Comparison of ENCODE assay signal across 10 cellular contexts in genomic region chr14:55277972-55278740, GRCh38. TPM values are rescaled to one million over a fixed set of nuclear protein-coding genes. Genes with fewer than 3 reads are reported as not detected.
DNase-seq lines count a peak whose midpoint lies in the region; ATAC-seq and TF ChIP-seq lines count a peak whose summit lies in the region.
"Had no signal": no experiment of that assay in that cellular context is flagged by ENCODE, and none has a peak within 500 bp of the region (broad histone marks: within the 10 kb centered on the region; RNA-seq: fewer than 3 reads in every experiment).

No MANE protein-coding gene starts in this region.

- in situ Hi-C loops in GM23248 (cut with MboI) = no loop called here

- peak; percentile 84 for DNase-seq in GM12865 (ENCODE audit: low read depth)
- DNase-seq in dermis blood vessel endothelial cell = peak; percentile 58
- no peak for DNase-seq in GM23248
- DNase-seq in UCSD-AML1 (lab: John Stamatoyannopoulos, UW; ENCODE audit: unreplicated experiment) = no peak
- DNase-seq in C1 segment of cervical spinal cord (lab: John Stamatoyannopoulos, UW) = no peak
- no peak for DNase-seq in stimulated activated CD4-positive, alpha-beta T cell treated with anti-CD3 and anti-CD28 coated beads, Interleukin-4, amount 100 ng/mL, for 24 hours

- no peaks in the 10 kb centered on the region for H3K9me2 ChIP-seq in GM23248 (ENCODE audit: insufficient read depth)

- TF ChIP-seq CTCF in GM12865 (IDR thresholded peaks at IDR 0.05; ENCODE audit: insufficient read depth, low read depth, low read length, missing control alignments) = no peak

- H3K9me3 ChIP-seq in GM23248 (ENCODE audit: low read depth) = no peaks in the 10 kb centered on the region

- H3K27me3 ChIP-seq in GM23248 (replicated peaks; ENCODE audit: insufficient read depth) = no peaks in the 10 kb centered on the region

- H3K4me1 ChIP-seq in GM23248 (ENCODE audit: insufficient read depth) = peaks cover 14% of the 10 kb centered on the region

- WGBS in GM23248 (ENCODE audit: low coverage in 1 of 2, low lambda C conversion rate in 2 of 2, missing lambda C conversion rate in 2 of 2), 2 experiments = 97 to 100% methylated on average over 6 of the region's 6 CpGs

- no peak overlapping the region for H3K4me2 ChIP-seq in GM23248 (ENCODE audit: unreplicated experiment)

- H3K36me3 ChIP-seq in GM23248 (ENCODE audit: low read depth) = no peaks in the 10 kb centered on the region

- H3K4me3 ChIP-seq in GM12865 (ENCODE audit: low read depth, low read length) (no peak overlapping the region; the same call in 1 of the 2 replicates), GM23248 (no peak overlapping the region)
- H3K4me3 ChIP-seq: skin epidermis had no signal

- peaks cover 98% of the 10 kb centered on the region for H3K79me2 ChIP-seq in GM23248 (ENCODE audit: insufficient read depth)

- no peak overlapping the region for H3K27ac ChIP-seq in GM23248

- ATAC-seq in GM21423 (IDR thresholded peaks at IDR 0.05; ENCODE audit: unreplicated experiment) (peak; percentile 87), HG03575 (IDR thresholded peaks at IDR 0.05; ENCODE audit: extremely low read depth, insufficient number of reproducible peaks, low FRiP score, unreplicated experiment) (peak; percentile 92)
- ATAC-seq: HCT116 had no signal

- H3K9ac ChIP-seq in GM23248 = no peak overlapping the region

- H3F3A ChIP-seq in GM23248 (ENCODE audit: insufficient read depth) = no peaks in the 10 kb centered on the region; the same call in 1 of the 2 replicates

- H4K20me1 ChIP-seq in GM23248 (ENCODE audit: insufficient read depth) = peaks cover 9% of the 10 kb centered on the region; the same call in 1 of the 2 replicates

- no peak overlapping the region for H2AFZ ChIP-seq in GM23248

RNA-seq across cellular contexts. Expression of gene FBXO34, which starts 6.9 kb away (rescaled TPM):
- total RNA-seq in dermis blood vessel endothelial cell = 25.2 and 25.7 TPM in 2 replicates
- total RNA-seq in GM23248 (2014; rRNA removed; shearing (Covaris generic)) = 8.9 and 10.5 TPM in 2 replicates
- 10.2 and 10.9 TPM in 2 replicates for polyA plus RNA-seq in GM23248 (2016; fragmentation: Nextera tagmentation; extraction: Ambion mirVana)

Comparison
In these comparisons a context has a peak if more than half of its experiments do, and no peak if none do; other contexts are left out.
1. DNase-seq: peak in GM12865 (single experiment) and dermis blood vessel endothelial cell (single experiment); none in GM23248 (single experiment), UCSD-AML1 (single experiment), C1 segment of cervical spinal cord (0 of 14) and stimulated activated CD4-positive, alpha-beta T cell treated with anti-CD3 and anti-CD28 coated beads, Interleukin-4, amount 100 ng/mL, for 24 hours (single experiment).